8 cellular contexts compared by ENCODE assay signal in the genomic region with DNA sequence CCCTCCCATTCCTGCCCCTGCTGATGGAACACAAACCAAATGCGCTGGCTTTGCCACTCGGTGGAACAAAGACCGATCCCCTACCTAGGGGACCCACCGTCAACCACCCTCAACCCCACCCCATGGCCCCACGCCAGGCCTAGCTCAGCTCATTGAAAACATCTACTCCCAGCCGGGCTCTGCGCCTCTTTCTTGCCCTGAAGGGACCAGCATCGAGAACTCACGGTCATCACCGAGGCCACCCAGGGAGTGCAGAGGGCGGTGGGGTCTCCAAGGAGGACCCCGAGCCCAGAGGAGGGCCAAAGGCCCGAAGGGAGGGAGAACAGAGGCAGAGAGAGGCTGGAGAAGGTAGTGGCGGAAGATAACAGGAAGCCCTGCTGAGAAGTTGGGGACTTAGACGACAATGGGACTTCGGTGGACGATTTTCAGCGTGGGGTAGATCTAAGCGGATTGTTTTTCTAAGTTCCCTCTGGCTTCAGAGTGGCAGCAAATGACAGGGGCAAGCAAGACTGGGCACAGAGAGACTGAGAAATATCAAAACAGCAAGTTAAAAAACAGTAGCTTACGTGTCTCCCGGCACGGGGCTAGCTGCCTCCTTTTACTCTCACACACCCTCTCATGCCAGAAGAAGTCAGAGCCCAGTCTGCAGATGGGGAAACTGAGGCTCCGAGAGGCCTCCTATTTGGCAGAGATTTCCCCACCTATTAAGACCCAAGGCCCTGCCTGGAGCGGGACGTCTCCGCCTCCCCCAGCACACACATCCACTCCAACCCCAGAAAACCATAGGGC. TPM values are rescaled to one million over a fixed set of nuclear protein-coding genes. Genes with fewer than 3 reads are reported as not detected.
DNase-seq lines count a peak whose midpoint lies in the region; ATAC-seq and TF ChIP-seq lines count a peak whose summit lies in the region.

No MANE protein-coding gene starts in this region.

- TF ChIP-seq CTCF in DND-41 (IDR thresholded peaks at IDR 0.05; ENCODE audit: borderline replicate concordance, extremely low read depth, low read length, poor library complexity, severe bottlenecking) (peak; percentile 1), heart left ventricle (IDR thresholded peaks at IDR 0.05) (no peak)

- peak overlapping the region; percentile 43 for H2AFZ ChIP-seq in DND-41 (ENCODE audit: low read depth, low read length)

- in situ Hi-C loops in G401 (cut with HindIII; ENCODE audit: low sequenced_read_pairs): no loop called here

- WGBS in heart left ventricle, 4 donors: 9 to 15% (median 10%) methylated on average over 24 to 26 of the region's 26 CpGs

- H3K27me3 ChIP-seq in DND-41 (ENCODE audit: insufficient read depth, low read length, poor library complexity): no peaks in the 10 kb centered on the region
- no peaks in the 10 kb centered on the region for H3K27me3 ChIP-seq in heart left ventricle

- peaks cover 54% of the 10 kb centered on the region for H3K4me1 Mint-ChIP-seq in activated naive CD4-positive, alpha-beta T cell treated with anti-CD3 and anti-CD28 coated beads, Interleukin-2, amount 10 ng/mL, durations not matched to agents 7 days and 5 days

- peak overlapping the region; percentile 79 for H3K9ac ChIP-seq in DND-41 (ENCODE audit: low read depth, low read length)

- no peak for TF ChIP-seq POLR2A in heart left ventricle (IDR thresholded peaks at IDR 0.05)

- H3K9me3 ChIP-seq in DND-41 (ENCODE audit: insufficient read depth, low read length, severe bottlenecking): no peaks in the 10 kb centered on the region
- no peaks in the 10 kb centered on the region for H3K9me3 ChIP-seq in KOPT-K1 (ENCODE audit: insufficient read depth, low read length, poor library complexity, severe bottlenecking)
- H3K9me3 ChIP-seq in heart left ventricle: no peaks in the 10 kb centered on the region

- H3K36me3 Mint-ChIP-seq in activated naive CD4-positive, alpha-beta T cell treated with anti-CD3 and anti-CD28 coated beads, Interleukin-2, amount 10 ng/mL, durations not matched to agents 7 days and 5 days: peaks cover 22% of the 10 kb centered on the region

- H3K36me3 ChIP-seq in DND-41 (ENCODE audit: insufficient read depth, low read length) (peaks cover 53% of the 10 kb centered on the region), KOPT-K1 (ENCODE audit: insufficient read depth, low read length) (peaks cover 37% of the 10 kb centered on the region), heart left ventricle (no peaks in the 10 kb centered on the region)

- peaks cover 54% of the 10 kb centered on the region for H4K20me1 ChIP-seq in DND-41 (ENCODE audit: insufficient read depth, low read length)

- H3K4me3 ChIP-seq in DND-41 (ENCODE audit: low read depth in 1 of 2, low read length in 2 of 2): peak overlapping the region; percentile 82
- H3K4me3 ChIP-seq in heart left ventricle: peak overlapping the region; percentile 60 to 97 (median 74)

- DNase-seq in DND-41: peak; percentile 53
- DNase-seq in activated naive CD4-positive, alpha-beta T cell treated with anti-CD3 and anti-CD28 coated beads, Interleukin-2, amount 10 ng/mL, durations not matched to agents 7 days and 5 days: peak; percentile 42
- peak in 4 of 5 donors; percentile 51 to 67 (median 59) for DNase-seq in heart left ventricle
- peak; percentile 39 for DNase-seq in putamen (ENCODE audit: low spot score)
- DNase-seq in stimulated activated CD8-positive, alpha-beta memory T cell treated with anti-CD3 and anti-CD28 coated beads, Interleukin-4, amount 100 ng/mL, for 48 hours: no peak
- no peak for DNase-seq in G401 (ENCODE audit: low spot score)

- peak overlapping the region; percentile 94 for H3K27ac ChIP-seq in DND-41 (ENCODE audit: low read length)
- H3K27ac ChIP-seq in KOPT-K1 (ENCODE audit: low read depth, low read length, poor library complexity, severe bottlenecking): peak overlapping the region; percentile 92
- H3K27ac ChIP-seq in heart left ventricle: peak overlapping the region; percentile 28 to 95 (median 90)

- H3K4me3 Mint-ChIP-seq in activated naive CD4-positive, alpha-beta T cell treated with anti-CD3 and anti-CD28 coated beads, Interleukin-2, amount 10 ng/mL, durations not matched to agents 7 days and 5 days: peak overlapping the region; percentile 96

- peak overlapping the region; percentile 97 for H3K27ac Mint-ChIP-seq in activated naive CD4-positive, alpha-beta T cell treated with anti-CD3 and anti-CD28 coated beads, Interleukin-2, amount 10 ng/mL, durations not matched to agents 7 days and 5 days

- H3K9me3 Mint-ChIP-seq in activated naive CD4-positive, alpha-beta T cell treated with anti-CD3 and anti-CD28 coated beads, Interleukin-2, amount 10 ng/mL, durations not matched to agents 7 days and 5 days: no peaks in the 10 kb centered on the region

- CTCF ChIA-PET in activated naive CD4-positive, alpha-beta T cell treated with anti-CD3 and anti-CD28 coated beads, Interleukin-2, amount 10 ng/mL, durations not matched to agents 7 days and 5 days (lab: Charles Lee): interaction anchor here (1.1 to 3.1 kb wide), 2 partner anchors 12 to 14 kb away, joined by 4 to 20 read pairs; no protein-coding TSS in a partner anchor

- peak overlapping the region; percentile 91 for H3K4me2 ChIP-seq in DND-41 (ENCODE audit: insufficient read depth, low read length)

- ATAC-seq in DND-41 (ENCODE audit: insufficient read depth, low read depth) (no peak), heart left ventricle (no peak), GM18519 (IDR thresholded peaks at IDR 0.05; ENCODE audit: low FRiP score, unreplicated experiment) (no peak)

- H3K79me2 ChIP-seq in DND-41 (ENCODE audit: insufficient read depth, low read length): peaks cover 68% of the 10 kb centered on the region

- H3K27me3 Mint-ChIP-seq in activated naive CD4-positive, alpha-beta T cell treated with anti-CD3 and anti-CD28 coated beads, Interleukin-2, amount 10 ng/mL, durations not matched to agents 7 days and 5 days: no peaks in the 10 kb centered on the region

- intact Hi-C loops in heart left ventricle (cut with DNase I): loop anchor here in 6 of 10 donors (2.0 to 5.0 kb wide), 3 partner anchors 25 to 71 kb away; a partner anchor contains a TSS

- H3K4me1 ChIP-seq in DND-41 (ENCODE audit: insufficient read depth, low read length) (peaks cover 75% of the 10 kb centered on the region), heart left ventricle (peaks cover 0 to 70% (median 49%) of the 10 kb centered on the region in 12 donors)

RNA-seq across cellular contexts. Expression of a gene that starts 1.1 kb away (rescaled TPM):
- total RNA-seq in heart left ventricle: 10 to 100 TPM; 20.0 to 62.4 (median 29.0) TPM
- 10 to 100 TPM; 33.4 to 58.0 TPM for polyA plus RNA-seq in heart left ventricle
- total RNA-seq in G401 (2014; rRNA removed; shearing (Covaris generic)): 114 and 150 TPM in 2 replicates

RNA-seq across cellular contexts. Expression of a gene that starts 14.5 kb away (rescaled TPM):
- not detected for total RNA-seq in heart left ventricle
- not detected for polyA plus RNA-seq in heart left ventricle
- total RNA-seq in G401 (2014; rRNA removed; shearing (Covaris generic)): not detected in 2 replicates

Comparison
In these comparisons a context has a peak if more than half of its experiments do, and no peak if none do; other contexts are left out.
1. DNase-seq: peak in DND-41 (single experiment), activated naive CD4-positive, alpha-beta T cell treated with anti-CD3 and anti-CD28 coated beads, Interleukin-2, amount 10 ng/mL, durations not matched to agents 7 days and 5 days (single experiment), heart left ventricle (4 of 5) and putamen (single experiment); none in stimulated activated CD8-positive, alpha-beta memory T cell treated with anti-CD3 and anti-CD28 coated beads, Interleukin-4, amount 100 ng/mL, for 48 hours (single experiment) and G401 (single experiment).
2. Peak in every context shown above with its lines, with median percentiles within 50 percentile points of each other: H3K27ac ChIP-seq.